8 cellular contexts compared by ENCODE assay signal in the genomic region with DNA sequence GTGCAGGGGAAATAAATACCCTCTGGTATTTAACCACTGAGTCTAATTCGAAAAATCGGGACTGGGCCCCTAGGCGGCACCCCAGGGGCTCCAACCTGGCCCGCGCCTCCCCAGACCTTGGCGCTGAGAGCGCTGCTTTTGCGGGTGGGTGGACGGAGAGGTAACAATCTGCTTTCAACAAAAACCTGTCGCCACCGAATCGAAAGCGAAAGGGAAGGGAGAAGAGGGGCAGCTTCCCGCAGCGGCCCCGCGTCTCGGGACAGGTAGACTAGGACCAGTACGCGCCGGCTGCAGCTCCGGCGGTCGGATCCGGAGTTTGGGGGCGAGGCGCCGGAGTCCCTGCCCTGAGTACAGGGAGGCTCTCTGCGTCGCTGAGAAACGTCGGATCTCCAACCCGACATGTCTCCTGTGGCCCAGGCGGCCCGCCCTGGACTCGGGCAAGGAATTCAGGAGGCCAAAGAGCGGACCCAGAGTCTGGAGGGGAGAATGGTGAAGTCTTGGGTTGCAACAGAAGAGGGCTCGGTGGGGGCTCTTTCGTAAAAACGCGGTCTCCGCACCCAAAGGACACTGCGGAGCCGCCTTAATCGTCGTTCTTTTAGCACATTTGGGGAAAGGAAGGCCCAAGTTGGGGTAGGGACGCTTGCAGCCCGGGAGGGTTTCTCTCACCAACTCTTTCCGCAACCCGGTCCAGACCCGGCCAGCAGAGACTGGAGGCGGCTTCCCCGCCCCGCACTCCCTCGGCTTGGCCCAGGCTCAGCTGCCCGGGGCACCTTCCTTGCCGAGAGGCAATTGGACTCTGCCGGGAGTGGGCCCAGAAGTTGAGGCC. TPM values are rescaled to one million over a fixed set of nuclear protein-coding genes. Genes with fewer than 3 reads are reported as not detected.
DNase-seq lines count a peak whose midpoint lies in the region; ATAC-seq, FAIRE-seq and TF ChIP-seq lines count a peak whose summit lies in the region.

No MANE protein-coding gene starts in this region.

- H3K27ac Mint-ChIP-seq in activated naive CD4-positive, alpha-beta T cell treated with anti-CD3 and anti-CD28 coated beads for 36 hours = no peak overlapping the region

- peak; percentile 49 for DNase-seq in activated naive CD4-positive, alpha-beta T cell treated with anti-CD3 and anti-CD28 coated beads for 36 hours
- DNase-seq in left colon = peak in 1 of 2 donors; percentile 34
- DNase-seq in stimulated activated CD8-positive, alpha-beta memory T cell treated with anti-CD3 and anti-CD28 coated beads, Interleukin-7, amount 100 ng/mL, for 4 hours (ENCODE audit: low read depth in 2 of 2) = peak; percentile 6 to 12
- DNase-seq in SHP77 treated with DMSO at 0.1 percent for 48 hours (lab: John Stamatoyannopoulos, UW) = no peak
- no peak for DNase-seq in GM19239 (ENCODE audit: insufficient read length, low spot score)

- peaks cover 25% of the 10 kb centered on the region for H3K4me1 Mint-ChIP-seq in activated naive CD4-positive, alpha-beta T cell treated with anti-CD3 and anti-CD28 coated beads for 36 hours (ENCODE audit: low read depth)

- peak overlapping the region; percentile 73 for H3K4me3 Mint-ChIP-seq in activated naive CD4-positive, alpha-beta T cell treated with anti-CD3 and anti-CD28 coated beads for 36 hours

- intact Hi-C loops in activated naive CD4-positive, alpha-beta T cell treated with anti-CD3 and anti-CD28 coated beads for 36 hours (cut with micrococcal nuclease) = loop anchor here (1.0 to 5.0 kb wide), 2 partner anchors 13 to 114 kb away; no protein-coding TSS in a partner anchor
- intact Hi-C loops in left colon (cut with DNase I, micrococcal nuclease) = no loop called here

- TF ChIP-seq POLR2A in GM18505 (IDR thresholded peaks at IDR 0.05; ENCODE audit: borderline replicate concordance, extremely low read depth, insufficient read depth, insufficient read length) = no peak

- no peaks in the 10 kb centered on the region for H3K9me3 Mint-ChIP-seq in activated naive CD4-positive, alpha-beta T cell treated with anti-CD3 and anti-CD28 coated beads for 36 hours

- ATAC-seq in HG02642 (IDR thresholded peaks at IDR 0.05; ENCODE audit: poor library complexity, unreplicated experiment) = peak; percentile 40
- ATAC-seq in left colon = peak; percentile 59
- ATAC-seq in GM18505 (IDR thresholded peaks at IDR 0.05; ENCODE audit: unreplicated experiment) = no peak
- no peak for ATAC-seq in HG03460 (IDR thresholded peaks at IDR 0.05; ENCODE audit: unreplicated experiment)

- FAIRE-seq in GM19239 (lab: Jason Lieb, UNC) = no peak

- no peaks in the 10 kb centered on the region for H3K36me3 Mint-ChIP-seq in activated naive CD4-positive, alpha-beta T cell treated with anti-CD3 and anti-CD28 coated beads for 36 hours (ENCODE audit: low read depth)

- peaks cover 82% of the 10 kb centered on the region for H3K27me3 Mint-ChIP-seq in activated naive CD4-positive, alpha-beta T cell treated with anti-CD3 and anti-CD28 coated beads for 36 hours (ENCODE audit: low read depth)

- CTCF ChIA-PET in activated naive CD4-positive, alpha-beta T cell treated with anti-CD3 and anti-CD28 coated beads for 36 hours (lab: Charles Lee) = no interaction called here

RNA-seq across cellular contexts. Expression of a gene that starts 4.1 kb away (rescaled TPM):
- not detected for total RNA-seq in activated naive CD4-positive, alpha-beta T cell treated with anti-CD3 and anti-CD28 coated beads for 36 hours
- not detected for total RNA-seq in left colon

Comparison
In these comparisons a context has a peak if more than half of its experiments do, and no peak if none do; other contexts are left out.
1. ATAC-seq: peak in HG02642 (single experiment) and left colon (single experiment); none in GM18505 (single experiment) and HG03460 (single experiment).
2. DNase-seq: peak in activated naive CD4-positive, alpha-beta T cell treated with anti-CD3 and anti-CD28 coated beads for 36 hours (single experiment) and stimulated activated CD8-positive, alpha-beta memory T cell treated with anti-CD3 and anti-CD28 coated beads, Interleukin-7, amount 100 ng/mL, for 4 hours (2 of 2); none in SHP77 treated with DMSO at 0.1 percent for 48 hours (single experiment) and GM19239 (single experiment).